ENCODE assay signal across 1 cellular context in the genomic region with DNA sequence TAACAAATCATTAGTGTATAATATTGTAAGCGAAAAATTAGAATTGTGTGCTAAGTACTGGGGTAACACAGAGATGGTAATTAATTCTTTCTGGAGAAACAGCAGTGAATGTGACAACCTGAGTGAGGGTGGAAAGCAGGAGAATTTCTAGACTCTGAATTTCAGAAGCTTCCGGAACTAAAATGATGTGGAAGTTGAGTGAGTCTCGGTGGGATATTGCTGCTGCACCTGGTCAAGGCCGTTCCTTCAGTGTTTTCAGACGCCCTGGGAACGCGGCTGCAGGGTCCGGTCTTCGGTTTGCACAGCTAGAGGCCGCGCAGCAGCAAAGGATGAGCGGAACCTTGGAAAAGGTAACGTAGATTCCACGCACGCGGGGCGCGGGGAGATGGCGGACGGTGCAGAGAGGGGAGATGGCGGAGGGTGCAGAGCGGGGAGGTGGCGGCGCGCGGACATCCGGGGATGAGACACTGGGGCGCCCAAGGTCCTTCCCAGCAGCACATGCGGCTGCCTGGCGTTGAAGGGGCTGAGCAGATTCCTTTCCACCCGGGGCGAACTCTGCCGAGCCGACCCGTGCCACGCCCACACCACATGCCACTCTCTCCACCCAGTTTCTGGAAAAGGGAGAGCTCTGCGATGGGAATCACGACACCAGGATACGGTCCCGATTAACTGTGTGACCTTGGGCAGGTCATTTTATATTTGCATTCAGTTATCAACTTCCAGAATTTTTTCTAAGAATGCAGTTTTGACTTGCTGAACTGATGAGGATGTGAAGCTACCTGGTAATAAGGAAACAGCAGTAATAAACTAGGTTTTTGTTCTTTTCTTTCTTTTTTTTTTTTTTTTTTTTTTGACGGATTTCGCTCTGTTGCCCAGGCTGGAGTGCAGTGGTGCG.
A peak's percentile ranks its signal among the peaks of the same experiment; 100 is the strongest.
TF ChIP-seq lines count a peak whose summit lies in the region.

Gene MRPL48 (plus strand): TSS at position 232 of the 895 bp plus-strand sequence. CDS start 98 bp downstream, at position 330.

TF ChIP-seq in K562, 482 proteins besides CTCF, POLR2A, EP300 and RAD21 (continued from another document and continues in another):
- TF ChIP-seq SREBF2 (CRISPR knock-in tag; IDR thresholded peaks at IDR 0.05) (no peak), NBN (IDR thresholded peaks at IDR 0.05; ENCODE audit: low read depth) (peak; percentile 96), TEAD4 (IDR thresholded peaks at IDR 0.05; ENCODE audit: low read length) (peak; percentile 64), TEAD4 (CRISPR knock-in tag; IDR thresholded peaks at IDR 0.05; ENCODE audit: borderline replicate concordance) (no peak), E2F4 (CRISPR knock-in tag; IDR thresholded peaks at IDR 0.05; ENCODE audit: low read depth) (no peak), ZNF232 (CRISPR knock-in tag; IDR thresholded peaks at IDR 0.05) (no peak), ZNF124 (CRISPR knock-in tag; IDR thresholded peaks at IDR 0.05) (no peak), ASH1L (IDR thresholded peaks at IDR 0.05; ENCODE audit: borderline replicate concordance, low read depth, partially characterized antibody) (peak; percentile 53), CREM (IDR thresholded peaks at IDR 0.05; ENCODE audit: low read depth) (peak; percentile 57), ZFPM2 (CRISPR knock-in tag; IDR thresholded peaks at IDR 0.05) (no peak), HLTF (IDR thresholded peaks at IDR 0.05) (peak; percentile 94), NR1H2 (CRISPR knock-in tag; IDR thresholded peaks at IDR 0.05) (no peak), XRCC3 (IDR thresholded peaks at IDR 0.05) (no peak), ZNF431 (CRISPR knock-in tag; IDR thresholded peaks at IDR 0.05) (no peak), ZNF830 (CRISPR knock-in tag; IDR thresholded peaks at IDR 0.05) (peak; percentile 27; the same call in 1 of the 2 replicates), ZFP1 (CRISPR knock-in tag; IDR thresholded peaks at IDR 0.05) (no peak), TFAP4 (CRISPR knock-in tag; IDR thresholded peaks at IDR 0.05; ENCODE audit: borderline replicate concordance) (peak; percentile 81), PHTF2 (CRISPR knock-in tag; IDR thresholded peaks at IDR 0.05) (no peak), ZNF354B (CRISPR knock-in tag; IDR thresholded peaks at IDR 0.05) (no peak), RCOR1 (IDR thresholded peaks at IDR 0.05; ENCODE audit: borderline replicate concordance in 1 of 2, low read depth in 2 of 2, low read length in 2 of 2) (no peak; a peak in 1 of 4 replicates), E2F5 (CRISPR knock-in tag; IDR thresholded peaks at IDR 0.05) (0 out of 2 replicates have a peak, but pooled peaks have one; percentile 27), ZBTB17 (CRISPR knock-in tag; IDR thresholded peaks at IDR 0.05) (0 out of 2 replicates have a peak, but pooled peaks have one; percentile 80), RAD51 (IDR thresholded peaks at IDR 0.05; ENCODE audit: borderline replicate concordance, low read depth) (peak; percentile 36; the same call in 1 of the 2 replicates), ATF6 (CRISPR knock-in tag; IDR thresholded peaks at IDR 0.05) (no peak), SAP30 (IDR thresholded peaks at IDR 0.05; ENCODE audit: borderline replicate concordance, insufficient read depth, low read depth, low read length, poor library complexity, severe bottlenecking) (peak; percentile 68), ADNP (tag; IDR thresholded peaks at IDR 0.05) (no peak), ZNF695 (CRISPR knock-in tag; IDR thresholded peaks at IDR 0.05) (no peak), KDM5B (IDR thresholded peaks at IDR 0.05; ENCODE audit: insufficient replicate concordance, low read depth, low read length) (peak; percentile 87), CBX8 (IDR thresholded peaks at IDR 0.05; ENCODE audit: borderline replicate concordance, extremely low read depth, low read depth, low read length, poor library complexity, severe bottlenecking) (no peak), ZNF324 (CRISPR knock-in tag; IDR thresholded peaks at IDR 0.05) (no peak), ZNF318 (IDR thresholded peaks at IDR 0.05; ENCODE audit: borderline replicate concordance in 1 of 2, low read depth in 1 of 2) (peak in 1 of 2 experiments; percentile 69; a peak in 1 of 4 replicates), RBM39 (optimal IDR thresholded peaks at IDR 0.05; ENCODE audit: low read depth, low read length) (no peak), PYGO2 (tag; IDR thresholded peaks at IDR 0.05) (peak; percentile 65; the same call in 1 of the 2 replicates)
- TF ChIP-seq, protein P1, sequence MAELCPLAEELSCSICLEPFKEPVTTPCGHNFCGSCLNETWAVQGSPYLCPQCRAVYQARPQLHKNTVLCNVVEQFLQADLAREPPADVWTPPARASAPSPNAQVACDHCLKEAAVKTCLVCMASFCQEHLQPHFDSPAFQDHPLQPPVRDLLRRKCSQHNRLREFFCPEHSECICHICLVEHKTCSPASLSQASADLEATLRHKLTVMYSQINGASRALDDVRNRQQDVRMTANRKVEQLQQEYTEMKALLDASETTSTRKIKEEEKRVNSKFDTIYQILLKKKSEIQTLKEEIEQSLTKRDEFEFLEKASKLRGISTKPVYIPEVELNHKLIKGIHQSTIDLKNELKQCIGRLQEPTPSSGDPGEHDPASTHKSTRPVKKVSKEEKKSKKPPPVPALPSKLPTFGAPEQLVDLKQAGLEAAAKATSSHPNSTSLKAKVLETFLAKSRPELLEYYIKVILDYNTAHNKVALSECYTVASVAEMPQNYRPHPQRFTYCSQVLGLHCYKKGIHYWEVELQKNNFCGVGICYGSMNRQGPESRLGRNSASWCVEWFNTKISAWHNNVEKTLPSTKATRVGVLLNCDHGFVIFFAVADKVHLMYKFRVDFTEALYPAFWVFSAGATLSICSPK (IDR thresholded peaks at IDR 0.05; ENCODE audit: borderline replicate concordance), result peak; percentile 30; the same call in 1 of the 2 replicates
- TF ChIP-seq, protein P2, sequence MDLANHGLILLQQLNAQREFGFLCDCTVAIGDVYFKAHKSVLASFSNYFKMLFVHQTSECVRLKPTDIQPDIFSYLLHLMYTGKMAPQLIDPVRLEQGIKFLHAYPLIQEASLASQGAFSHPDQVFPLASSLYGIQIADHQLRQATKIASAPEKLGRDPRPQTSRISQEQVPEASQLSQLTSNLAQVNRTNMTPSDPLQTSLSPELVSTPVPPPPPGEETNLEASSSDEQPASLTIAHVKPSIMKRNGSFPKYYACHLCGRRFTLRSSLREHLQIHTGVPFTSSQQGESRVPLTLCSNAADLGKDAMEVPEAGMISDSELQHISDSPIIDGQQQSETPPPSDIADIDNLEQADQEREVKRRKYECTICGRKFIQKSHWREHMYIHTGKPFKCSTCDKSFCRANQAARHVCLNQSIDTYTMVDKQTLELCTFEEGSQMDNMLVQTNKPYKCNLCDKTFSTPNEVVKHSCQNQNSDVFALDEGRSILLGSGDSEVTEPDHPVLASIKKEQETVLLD (IDR thresholded peaks at IDR 0.05), result peak; percentile 70; the same call in 1 of the 2 replicates
- TF ChIP-seq, protein P3, sequence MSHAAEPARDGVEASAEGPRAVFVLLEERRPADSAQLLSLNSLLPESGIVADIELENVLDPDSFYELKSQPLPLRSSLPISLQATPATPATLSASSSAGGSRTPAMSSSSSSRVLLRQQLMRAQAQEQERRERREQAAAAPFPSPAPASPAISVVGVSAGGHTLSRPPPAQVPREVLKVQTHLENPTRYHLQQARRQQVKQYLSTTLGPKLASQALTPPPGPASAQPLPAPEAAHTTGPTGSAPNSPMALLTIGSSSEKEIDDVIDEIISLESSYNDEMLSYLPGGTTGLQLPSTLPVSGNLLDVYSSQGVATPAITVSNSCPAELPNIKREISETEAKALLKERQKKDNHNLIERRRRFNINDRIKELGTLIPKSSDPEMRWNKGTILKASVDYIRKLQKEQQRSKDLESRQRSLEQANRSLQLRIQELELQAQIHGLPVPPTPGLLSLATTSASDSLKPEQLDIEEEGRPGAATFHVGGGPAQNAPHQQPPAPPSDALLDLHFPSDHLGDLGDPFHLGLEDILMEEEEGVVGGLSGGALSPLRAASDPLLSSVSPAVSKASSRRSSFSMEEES (CRISPR knock-in tag; IDR thresholded peaks at IDR 0.05), result no peak
